In the genomic region with DNA sequence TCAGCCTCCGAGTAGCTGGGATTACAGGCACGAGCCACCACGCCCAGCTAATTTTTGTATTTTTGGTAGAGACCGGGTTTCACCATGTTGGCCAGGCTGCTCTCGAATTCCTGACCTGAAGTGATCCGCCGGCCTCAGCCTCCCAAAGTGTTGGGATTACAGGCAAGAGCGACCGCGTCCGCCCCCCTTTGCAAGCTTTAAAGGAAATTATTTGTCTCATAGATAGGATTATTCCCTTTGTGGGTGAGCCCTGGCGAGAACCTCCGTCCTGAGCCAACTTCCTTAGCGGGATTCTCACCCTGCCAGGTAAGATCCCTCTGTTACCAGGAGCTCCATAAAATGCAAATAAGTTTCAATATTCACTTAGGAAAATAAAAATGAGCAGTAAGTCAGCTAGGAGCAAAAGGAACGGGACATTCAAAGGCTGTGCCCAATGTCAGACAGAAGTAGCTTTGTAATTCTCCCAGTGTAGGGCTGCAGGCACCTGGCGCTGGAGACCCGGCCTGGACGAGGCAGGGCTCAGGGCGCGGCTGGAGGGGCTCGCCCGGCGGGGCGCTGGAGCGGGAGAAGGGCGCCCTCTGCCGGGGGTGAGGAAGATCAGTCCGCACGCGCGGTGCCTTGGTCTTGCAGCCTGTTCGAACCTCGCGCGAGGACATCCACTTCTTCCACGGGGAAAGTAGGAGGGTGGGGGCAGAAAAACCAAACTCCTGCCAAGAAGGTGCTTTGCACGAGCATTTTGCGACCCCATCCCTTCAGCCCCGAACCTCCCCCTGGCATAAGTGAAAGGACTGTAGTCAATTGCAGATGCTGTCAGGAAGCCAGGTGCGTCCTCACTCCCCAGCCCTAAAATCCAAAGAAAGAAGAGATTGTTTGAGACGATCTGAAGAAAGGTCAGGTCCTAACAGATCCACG, we compare ENCODE assay signal across 8 cellular contexts. TPM values are rescaled to one million over a fixed set of nuclear protein-coding genes. Genes with fewer than 3 reads are reported as not detected.
DNase-seq lines count a peak whose midpoint lies in the region; ATAC-seq and TF ChIP-seq lines count a peak whose summit lies in the region.

No MANE protein-coding gene starts in this region.

- POLR2A ChIA-PET in RWPE1 (lab: Yijun Ruan, JAX; ENCODE audit: low non-redundant PET), result interaction anchor here (0.8 kb wide), 1 partner anchor 532 kb away, joined by 3 read pairs; no protein-coding TSS in a partner anchor

- H3K9me3 ChIP-seq in gastroesophageal sphincter (no peaks in the 10 kb centered on the region), neutrophil (no peaks in the 10 kb centered on the region)

- TF ChIP-seq CTCF in Calu3 (IDR thresholded peaks at IDR 0.05; ENCODE audit: unreplicated experiment), result peak; percentile 91
- peak; percentile 85 for TF ChIP-seq CTCF in RWPE1 (conservative IDR thresholded peaks at IDR 0.05; ENCODE audit: low read depth)
- TF ChIP-seq CTCF in gastroesophageal sphincter (IDR thresholded peaks at IDR 0.05), result peak; percentile 82 to 94 (median 93)
- TF ChIP-seq CTCF in neutrophil (IDR thresholded peaks at IDR 0.05), result peak; percentile 78

- WGBS in gastroesophageal sphincter (ENCODE audit: low coverage in 1 of 2), 2 donors, result 46% methylated on average over 18 to 21 of the region's 42 CpGs

- H3K4me3 ChIP-seq in gastroesophageal sphincter, result peak overlapping the region; percentile 25 to 67
- peak overlapping the region; percentile 63 to 74 for H3K4me3 ChIP-seq in neutrophil (ENCODE audit: low read depth in 1 of 2, low read length in 1 of 2)

- H3K4me1 Mint-ChIP-seq in Calu3 (ENCODE audit: low read depth, unreplicated experiment), result peaks cover 17% of the 10 kb centered on the region

- H3K36me3 ChIP-seq in gastroesophageal sphincter (no peaks in the 10 kb centered on the region), neutrophil (no peaks in the 10 kb centered on the region)

- H3K27me3 ChIP-seq in gastroesophageal sphincter, result peaks cover 12% of the 10 kb centered on the region
- H3K27me3 ChIP-seq in neutrophil, result peaks cover 51% of the 10 kb centered on the region

- H3K9me3 Mint-ChIP-seq in Calu3 (ENCODE audit: low read depth, unreplicated experiment), result no peaks in the 10 kb centered on the region

- peak; percentile 85 for DNase-seq in Calu3
- peak; percentile 68 for DNase-seq in M059J (ENCODE audit: low read depth)
- DNase-seq in RWPE1 (ENCODE audit: low spot score), result peak; percentile 36
- DNase-seq in activated gamma-delta T cell treated with anti-CD3 and anti-CD28 coated beads, Interleukin-2, amount 50 U/mL, for 16 hours (ENCODE audit: low read depth), result peak; percentile 67
- DNase-seq in stromal cell of bone marrow (ENCODE audit: low read depth), result peak; percentile 44

- peaks cover 66% of the 10 kb centered on the region for H3K27me3 Mint-ChIP-seq in Calu3 (ENCODE audit: unreplicated experiment)

- no peak for TF ChIP-seq EP300 in gastroesophageal sphincter (IDR thresholded peaks at IDR 0.05)

- H3K4me3 Mint-ChIP-seq in Calu3 (ENCODE audit: low read depth, unreplicated experiment), result peak overlapping the region; percentile 65

- intact Hi-C loops in Calu3 (cut with micrococcal nuclease; ENCODE audit: unreplicated experiment), result loop anchor here (1.0 to 5.0 kb wide), 2 partner anchors 334 to 679 kb away; no protein-coding TSS in a partner anchor

- H3K4me1 ChIP-seq in gastroesophageal sphincter, result peaks cover 0 to 22% (median 9%) of the 10 kb centered on the region in 3 donors
- H3K4me1 ChIP-seq in neutrophil (ENCODE audit: control insufficient read depth in 1 of 2, insufficient read depth in 1 of 2, low read depth in 1 of 2, low read length in 1 of 2), result peaks cover 15 to 16% of the 10 kb centered on the region in 2 experiments

- peak overlapping the region; percentile 79 for H3K27ac ChIP-seq in RWPE1
- peak overlapping the region in 3 of 4 donors; percentile 4 to 76 (median 58) for H3K27ac ChIP-seq in gastroesophageal sphincter
- no peak overlapping the region for H3K27ac ChIP-seq in neutrophil

- CTCF ChIA-PET in Calu3 (lab: Charles Lee), result interaction anchor here (0.6 to 4.5 kb wide), 26 partner anchors 10 to 1172 kb away, joined by 3 to 64 read pairs (median 4); partner anchors contain the start of genes EEA1 and UBE2N
- CTCF ChIA-PET in RWPE1 (lab: Yijun Ruan, JAX), result interaction anchor here (0.5 to 4.5 kb wide), 52 partner anchors 9 to 1595 kb away, joined by 3 to 61 read pairs (median 4); no protein-coding TSS in a partner anchor

- BruUV-seq in Calu3 (replicated peaks; lab: Mats Ljungman, UMichigan), result no TSS peak

- ATAC-seq in GM21737 (IDR thresholded peaks at IDR 0.05; ENCODE audit: unreplicated experiment) (peak; percentile 61), gastroesophageal sphincter (peak; percentile 80)

- peaks cover 9% of the 10 kb centered on the region for H3K36me3 Mint-ChIP-seq in Calu3 (ENCODE audit: insufficient read depth, unreplicated experiment)

- peak overlapping the region; percentile 36 for H3K27ac Mint-ChIP-seq in Calu3 (ENCODE audit: unreplicated experiment)

- no peak for TF ChIP-seq POLR2A in gastroesophageal sphincter (IDR thresholded peaks at IDR 0.05)

RNA-seq across cellular contexts. Expression of gene PLXNC1, which starts 47.1 kb away (rescaled TPM):
- total RNA-seq in Calu3 (2022) (1.3 and 2.3 TPM in 2 replicates), gastroesophageal sphincter (1 to 10 TPM; 4.8 to 6.8 (median 6.2) TPM)
- total RNA-seq in M059J (2014; rRNA removed; shearing (Covaris generic)), result 0.20 and 3.4 TPM in 2 replicates
